44 cellular contexts compared by ENCODE assay signal in genomic region chr11:5131584-5132335, GRCh38. TPM values are rescaled to one million over a fixed set of nuclear protein-coding genes. Genes with fewer than 3 reads are reported as not detected.
"Had no signal": no experiment of that assay in that cellular context is flagged by ENCODE, and none has a peak within 500 bp of the region (broad histone marks: within the 10 kb centered on the region; RNA-seq: fewer than 3 reads in every experiment).

No MANE protein-coding gene starts in this region.

- H3K27me3 Mint-ChIP-seq: activated naive CD4-positive, alpha-beta T cell treated with anti-CD3 and anti-CD28 coated beads, Interleukin-2, amount 10 ng/mL, durations not matched to agents 7 days and 5 days; central memory CD8-positive, alpha-beta T cell had no signal

- H3K4me1 Mint-ChIP-seq: activated naive CD4-positive, alpha-beta T cell treated with anti-CD3 and anti-CD28 coated beads, Interleukin-2, amount 10 ng/mL, durations not matched to agents 7 days and 5 days; activated naive CD4-positive, alpha-beta T cell treated with anti-CD3 and anti-CD28 coated beads, Interleukin-2, amount 50 U/mL, for 24 hours; activated naive CD8-positive, alpha-beta T cell treated with anti-CD3 and anti-CD28 coated beads for 36 hours; activated naive CD8-positive, alpha-beta T cell treated with anti-CD3 and anti-CD28 coated beads, Interleukin-2, amount 10 ng/mL, durations not matched to agents 7 days and 5 days; activated naive CD8-positive, alpha-beta T cell treated with anti-CD3 and anti-CD28 coated beads, Interleukin-2, amount 50 U/mL, for 24 hours; activated T-helper 17 cell treated with anti-CD3 and anti-CD28 coated beads, Interleukin-2, amount 50 U/mL, for 72 hours; brain; central memory CD8-positive, alpha-beta T cell had no signal

- H3K9me3 ChIP-seq: adrenal gland, ascending aorta, body of pancreas, breast epithelium had no signal

- H3K4me3 ChIP-seq: adrenal gland, ascending aorta, body of pancreas, breast epithelium, cardiac muscle cell had no signal

- H3K4me1 ChIP-seq: adrenal gland, ascending aorta, body of pancreas, breast epithelium had no signal

- H3K36me3 ChIP-seq: adrenal gland, ascending aorta, brain microvascular endothelial cell, breast epithelium, cardiac muscle cell had no signal

- FAIRE-seq: astrocyte, bronchial epithelial cell had no signal

- H3K27ac Mint-ChIP-seq: activated naive CD4-positive, alpha-beta T cell treated with anti-CD3 and anti-CD28 coated beads for 36 hours; activated naive CD4-positive, alpha-beta T cell treated with anti-CD3 and anti-CD28 coated beads, Interleukin-2, amount 10 ng/mL, durations not matched to agents 7 days and 5 days; activated naive CD4-positive, alpha-beta T cell treated with anti-CD3 and anti-CD28 coated beads, Interleukin-2, amount 50 U/mL, for 24 hours; activated naive CD4-positive, alpha-beta T cell treated with anti-CD3 and anti-CD28 coated beads, Interleukin-2, amount 50 U/mL, for 72 hours; activated naive CD8-positive, alpha-beta T cell; activated naive CD8-positive, alpha-beta T cell treated with anti-CD3 and anti-CD28 coated beads for 36 hours; activated naive CD8-positive, alpha-beta T cell treated with anti-CD3 and anti-CD28 coated beads, Interleukin-2, amount 10 ng/mL, durations not matched to agents 7 days and 5 days; activated naive CD8-positive, alpha-beta T cell treated with anti-CD3 and anti-CD28 coated beads, Interleukin-2, amount 50 U/mL, for 24 hours; activated T-cell treated with anti-CD3 and anti-CD28 coated beads, Interleukin-2, amount 50 U/mL, for 24 hours; activated T-cell treated with anti-CD3 and anti-CD28 coated beads, Interleukin-2, amount 50 U/mL, for 72 hours; activated T-helper 1 cell treated with anti-CD3 and anti-CD28 coated beads, Interleukin-12 subunit alpha, Interleukin-12 subunit beta, Interleukin-2, Interleukin-4 antibody, amounts not matched to agents 30 ng/mL and 10 ng/mL and 1 ng/mL, durations not matched to agents 14 hours and 24 hours and 36 hours; activated T-helper 17 cell treated with anti-CD3 and anti-CD28 coated beads, Interleukin-2, amount 50 U/mL, for 72 hours; activated T-helper 2 cell treated with anti-CD3 and anti-CD28 coated beads, Interferon-gamma antibody, Interleukin-2, Interleukin-4, amounts not matched to agents 10 μg/mL and 5 μg/mL and 100 μg/mL, durations not matched to agents 14 hours and 24 hours and 36 hours; brain had no signal

- ATAC-seq: activated naive CD4-positive, alpha-beta T cell treated with anti-CD3 and anti-CD28 coated beads, Interleukin-2, amount 50 U/mL, for 72 hours; activated naive CD8-positive, alpha-beta T cell treated with anti-CD3 and anti-CD28 coated beads, Interleukin-2, amount 50 U/mL, for 24 hours; activated T-cell treated with anti-CD3 and anti-CD28 coated beads, Interleukin-2, amount 50 U/mL, for 4 hours; activated T-cell treated with anti-CD3 and anti-CD28 coated beads, Interleukin-2, amount 50 U/mL, for 72 hours; activated T-helper 17 cell treated with anti-CD3 and anti-CD28 coated beads, Interleukin-2, amount 50 U/mL, for 72 hours; body of pancreas had no signal

- H3K36me3 Mint-ChIP-seq: activated naive CD4-positive, alpha-beta T cell treated with anti-CD3 and anti-CD28 coated beads, Interleukin-2, amount 10 ng/mL, durations not matched to agents 7 days and 5 days; activated naive CD4-positive, alpha-beta T cell treated with anti-CD3 and anti-CD28 coated beads, Interleukin-2, amount 50 U/mL, for 24 hours; activated naive CD4-positive, alpha-beta T cell treated with anti-CD3 and anti-CD28 coated beads, Interleukin-2, amount 50 U/mL, for 72 hours; activated naive CD8-positive, alpha-beta T cell; activated naive CD8-positive, alpha-beta T cell treated with anti-CD3 and anti-CD28 coated beads for 36 hours; activated naive CD8-positive, alpha-beta T cell treated with anti-CD3 and anti-CD28 coated beads, Interleukin-2, amount 10 ng/mL, durations not matched to agents 7 days and 5 days; brain had no signal

- H3K9me3 Mint-ChIP-seq: activated naive CD4-positive, alpha-beta T cell treated with anti-CD3 and anti-CD28 coated beads for 36 hours; activated naive CD4-positive, alpha-beta T cell treated with anti-CD3 and anti-CD28 coated beads, Interleukin-2, amount 10 ng/mL, durations not matched to agents 7 days and 5 days; activated naive CD4-positive, alpha-beta T cell treated with anti-CD3 and anti-CD28 coated beads, Interleukin-2, amount 50 U/mL, for 24 hours; activated naive CD4-positive, alpha-beta T cell treated with anti-CD3 and anti-CD28 coated beads, Interleukin-2, amount 50 U/mL, for 72 hours; activated naive CD8-positive, alpha-beta T cell treated with anti-CD3 and anti-CD28 coated beads for 36 hours; activated naive CD8-positive, alpha-beta T cell treated with anti-CD3 and anti-CD28 coated beads, Interleukin-2, amount 10 ng/mL, durations not matched to agents 7 days and 5 days; activated naive CD8-positive, alpha-beta T cell treated with anti-CD3 and anti-CD28 coated beads, Interleukin-2, amount 50 U/mL, for 24 hours; activated T-cell treated with anti-CD3 and anti-CD28 coated beads, Interleukin-2, amount 50 U/mL, for 24 hours; activated T-cell treated with anti-CD3 and anti-CD28 coated beads, Interleukin-2, amount 50 U/mL, for 4 hours; activated T-cell treated with anti-CD3 and anti-CD28 coated beads, Interleukin-2, amount 50 U/mL, for 72 hours; activated T-helper 1 cell treated with anti-CD3 and anti-CD28 coated beads, Interleukin-12 subunit alpha, Interleukin-12 subunit beta, Interleukin-2, Interleukin-4 antibody, amounts not matched to agents 30 ng/mL and 10 ng/mL and 1 ng/mL, durations not matched to agents 14 hours and 24 hours and 36 hours; activated T-helper 17 cell treated with anti-CD3 and anti-CD28 coated beads, Interleukin-2, amount 50 U/mL, for 72 hours; activated T-helper 2 cell treated with anti-CD3 and anti-CD28 coated beads, Interferon-gamma antibody, Interleukin-2, Interleukin-4, amounts not matched to agents 10 μg/mL and 5 μg/mL and 100 μg/mL, durations not matched to agents 14 hours and 24 hours and 36 hours; central memory CD8-positive, alpha-beta T cell had no signal

- H3K27ac ChIP-seq: adrenal gland, ascending aorta, body of pancreas, brain microvascular endothelial cell, breast epithelium, cardiac muscle cell had no signal

- DNase-seq: activated effector memory CD4-positive, alpha-beta T cell treated with anti-CD3 and anti-CD28 coated beads, Interleukin-2, amount 50 U/mL, for 16 hours; activated effector memory CD4-positive, alpha-beta T cell treated with Interleukin-2 at 50 U/mL for 16 hours; activated gamma-delta T cell; activated gamma-delta T cell treated with Interleukin-2 at 50 U/mL for 16 hours; activated naive CD4-positive, alpha-beta T cell; activated naive CD4-positive, alpha-beta T cell treated with anti-CD3 and anti-CD28 coated beads for 36 hours; activated naive CD4-positive, alpha-beta T cell treated with anti-CD3 and anti-CD28 coated beads, Interleukin-2, amount 10 ng/mL, durations not matched to agents 7 days and 5 days; activated naive CD4-positive, alpha-beta T cell treated with anti-CD3 and anti-CD28 coated beads, Interleukin-2, amount 50 U/mL, for 16 hours; activated naive CD4-positive, alpha-beta T cell treated with Interleukin-2 at 50 U/mL for 16 hours; activated naive CD8-positive, alpha-beta T cell treated with anti-CD3 and anti-CD28 coated beads for 36 hours; activated naive CD8-positive, alpha-beta T cell treated with anti-CD3 and anti-CD28 coated beads, Interleukin-2, amount 10 ng/mL, durations not matched to agents 7 days and 5 days; activated naive CD8-positive, alpha-beta T cell treated with anti-CD3 and anti-CD28 coated beads, Interleukin-2, amount 50 U/mL, for 24 hours; activated T-cell treated with anti-CD3 and anti-CD28 coated beads, Interleukin-2, amount 50 U/mL, for 1 hour; activated T-cell treated with anti-CD3 and anti-CD28 coated beads, Interleukin-2, amount 50 U/mL, for 24 hours; activated T-cell treated with anti-CD3 and anti-CD28 coated beads, Interleukin-2, amount 50 U/mL, for 4 hours; activated T-cell treated with anti-CD3 and anti-CD28 coated beads, Interleukin-2, amount 50 U/mL, for 48 hours; activated T-cell treated with anti-CD3 and anti-CD28 coated beads, Interleukin-2, amount 50 U/mL, for 72 hours; adrenal gland; amniotic stem cell; amygdala; anterior cingulate cortex; aorta; body of pancreas; brain microvascular endothelial cell; caudate nucleus; central memory CD4-positive, alpha-beta T cell; cerebellar nuclear complex had no signal

- H3K27me3 ChIP-seq: adrenal gland, ascending aorta, body of pancreas, brain microvascular endothelial cell, breast epithelium, cardiac muscle cell had no signal

- H3K4me3 Mint-ChIP-seq: activated naive CD4-positive, alpha-beta T cell treated with anti-CD3 and anti-CD28 coated beads for 36 hours; activated naive CD4-positive, alpha-beta T cell treated with anti-CD3 and anti-CD28 coated beads, Interleukin-2, amount 10 ng/mL, durations not matched to agents 7 days and 5 days; activated naive CD4-positive, alpha-beta T cell treated with anti-CD3 and anti-CD28 coated beads, Interleukin-2, amount 50 U/mL, for 24 hours; activated naive CD8-positive, alpha-beta T cell; activated naive CD8-positive, alpha-beta T cell treated with anti-CD3 and anti-CD28 coated beads for 36 hours; activated naive CD8-positive, alpha-beta T cell treated with anti-CD3 and anti-CD28 coated beads, Interleukin-2, amount 10 ng/mL, durations not matched to agents 7 days and 5 days; activated naive CD8-positive, alpha-beta T cell treated with anti-CD3 and anti-CD28 coated beads, Interleukin-2, amount 50 U/mL, for 24 hours; activated T-cell treated with anti-CD3 and anti-CD28 coated beads, Interleukin-2, amount 50 U/mL, for 24 hours; activated T-cell treated with anti-CD3 and anti-CD28 coated beads, Interleukin-2, amount 50 U/mL, for 4 hours; activated T-cell treated with anti-CD3 and anti-CD28 coated beads, Interleukin-2, amount 50 U/mL, for 72 hours; activated T-helper 1 cell treated with anti-CD3 and anti-CD28 coated beads, Interleukin-12 subunit alpha, Interleukin-12 subunit beta, Interleukin-2, Interleukin-4 antibody, amounts not matched to agents 30 ng/mL and 10 ng/mL and 1 ng/mL, durations not matched to agents 14 hours and 24 hours and 36 hours; activated T-helper 17 cell treated with anti-CD3 and anti-CD28 coated beads, Interleukin-2, amount 50 U/mL, for 72 hours; brain; central memory CD8-positive, alpha-beta T cell had no signal

RNA-seq across cellular contexts. Expression of gene OR52A5, which starts 6.4 kb away (rescaled TPM):
- total RNA-seq: activated naive CD4-positive, alpha-beta T cell treated with anti-CD3 and anti-CD28 coated beads for 36 hours; activated naive CD4-positive, alpha-beta T cell treated with anti-CD3 and anti-CD28 coated beads, Interleukin-2, amount 50 U/mL, for 72 hours; activated naive CD8-positive, alpha-beta T cell treated with anti-CD3 and anti-CD28 coated beads for 36 hours; activated naive CD8-positive, alpha-beta T cell treated with anti-CD3 and anti-CD28 coated beads, Interleukin-2, amount 10 ng/mL, durations not matched to agents 7 days and 5 days; activated T-cell treated with anti-CD3 and anti-CD28 coated beads, Interleukin-2, amount 50 U/mL, for 4 hours; activated T-cell treated with anti-CD3 and anti-CD28 coated beads, Interleukin-2, amount 50 U/mL, for 72 hours; activated T-helper 1 cell treated with anti-CD3 and anti-CD28 coated beads, Interleukin-12 subunit alpha, Interleukin-12 subunit beta, Interleukin-2, Interleukin-4 antibody, amounts not matched to agents 30 ng/mL and 10 ng/mL and 1 ng/mL, durations not matched to agents 14 hours and 24 hours and 36 hours; activated T-helper 17 cell treated with anti-CD3 and anti-CD28 coated beads, Interleukin-2, amount 50 U/mL, for 72 hours; activated T-helper 2 cell treated with anti-CD3 and anti-CD28 coated beads, Interferon-gamma antibody, Interleukin-2, Interleukin-4, amounts not matched to agents 10 μg/mL and 5 μg/mL and 100 μg/mL, durations not matched to agents 14 hours and 24 hours and 36 hours; adrenal gland; aorta; ascending aorta; astrocyte; body of pancreas; breast epithelium; bronchial epithelial cell; cardiac muscle cell; cardiac septum; cerebellum; chondrocyte had no signal
- polyA plus RNA-seq: adipose tissue, adrenal gland, aorta, cardiac muscle cell had no signal

RNA-seq across cellular contexts. Expression of gene OR52A1, which starts 22.8 kb away (rescaled TPM):
- total RNA-seq: activated naive CD4-positive, alpha-beta T cell treated with anti-CD3 and anti-CD28 coated beads for 36 hours; activated naive CD4-positive, alpha-beta T cell treated with anti-CD3 and anti-CD28 coated beads, Interleukin-2, amount 50 U/mL, for 72 hours; activated naive CD8-positive, alpha-beta T cell treated with anti-CD3 and anti-CD28 coated beads for 36 hours; activated naive CD8-positive, alpha-beta T cell treated with anti-CD3 and anti-CD28 coated beads, Interleukin-2, amount 10 ng/mL, durations not matched to agents 7 days and 5 days; activated T-cell treated with anti-CD3 and anti-CD28 coated beads, Interleukin-2, amount 50 U/mL, for 4 hours; activated T-cell treated with anti-CD3 and anti-CD28 coated beads, Interleukin-2, amount 50 U/mL, for 72 hours; activated T-helper 1 cell treated with anti-CD3 and anti-CD28 coated beads, Interleukin-12 subunit alpha, Interleukin-12 subunit beta, Interleukin-2, Interleukin-4 antibody, amounts not matched to agents 30 ng/mL and 10 ng/mL and 1 ng/mL, durations not matched to agents 14 hours and 24 hours and 36 hours; activated T-helper 2 cell treated with anti-CD3 and anti-CD28 coated beads, Interferon-gamma antibody, Interleukin-2, Interleukin-4, amounts not matched to agents 10 μg/mL and 5 μg/mL and 100 μg/mL, durations not matched to agents 14 hours and 24 hours and 36 hours; adrenal gland; aorta; ascending aorta; astrocyte; body of pancreas; breast epithelium; bronchial epithelial cell; cardiac muscle cell; cardiac septum; cerebellum; chondrocyte had no signal
- polyA plus RNA-seq: adipose tissue, adrenal gland, aorta, cardiac muscle cell had no signal
